In the genomic region with DNA sequence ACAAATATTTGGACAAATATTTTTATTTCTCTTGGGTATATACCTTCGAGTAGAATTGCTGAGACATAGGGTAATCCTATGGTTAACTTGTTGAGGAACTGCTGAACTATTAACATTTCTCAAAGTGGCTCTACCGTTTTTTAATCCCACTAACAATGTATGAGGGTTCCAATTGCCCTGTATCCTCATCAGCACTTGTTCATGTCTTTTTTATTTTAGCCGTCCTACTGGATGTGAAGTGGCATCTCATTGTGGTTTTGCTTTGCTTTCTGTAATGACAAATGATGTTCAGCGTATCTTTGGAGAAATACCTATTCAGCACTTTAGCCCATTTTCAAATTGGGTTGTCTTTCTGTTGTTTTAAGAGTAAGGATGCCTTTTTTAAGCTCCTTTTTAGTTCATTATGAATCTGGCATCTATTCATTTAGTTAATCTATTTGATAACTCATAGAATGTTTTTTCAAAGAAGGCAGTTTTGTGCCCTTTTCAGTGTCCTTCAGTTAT, we compare ENCODE assay signal across 7 cellular contexts.
"Had no signal": no experiment of that assay in that cellular context is flagged by ENCODE, and none has a peak within 500 bp of the region (broad histone marks: within the 10 kb centered on the region; RNA-seq: fewer than 3 reads in every experiment).

No MANE protein-coding gene starts in this region.

- H3K9me3 ChIP-seq: HAP-1 had no signal

- H3K9ac ChIP-seq: GM23248 had no signal

- H2AFZ ChIP-seq: GM23248 had no signal

- H3K36me3 ChIP-seq: HAP-1 had no signal

- H3K27ac ChIP-seq: GM23248 had no signal

- FAIRE-seq: HTR-8/SVneo had no signal

- DNase-seq: GM23248, GOT3, H7, KG1 had no signal

- ATAC-seq: HCT116 had no signal

- H3K4me3 ChIP-seq: GM23248, HAP-1 had no signal
